In the genomic region with DNA sequence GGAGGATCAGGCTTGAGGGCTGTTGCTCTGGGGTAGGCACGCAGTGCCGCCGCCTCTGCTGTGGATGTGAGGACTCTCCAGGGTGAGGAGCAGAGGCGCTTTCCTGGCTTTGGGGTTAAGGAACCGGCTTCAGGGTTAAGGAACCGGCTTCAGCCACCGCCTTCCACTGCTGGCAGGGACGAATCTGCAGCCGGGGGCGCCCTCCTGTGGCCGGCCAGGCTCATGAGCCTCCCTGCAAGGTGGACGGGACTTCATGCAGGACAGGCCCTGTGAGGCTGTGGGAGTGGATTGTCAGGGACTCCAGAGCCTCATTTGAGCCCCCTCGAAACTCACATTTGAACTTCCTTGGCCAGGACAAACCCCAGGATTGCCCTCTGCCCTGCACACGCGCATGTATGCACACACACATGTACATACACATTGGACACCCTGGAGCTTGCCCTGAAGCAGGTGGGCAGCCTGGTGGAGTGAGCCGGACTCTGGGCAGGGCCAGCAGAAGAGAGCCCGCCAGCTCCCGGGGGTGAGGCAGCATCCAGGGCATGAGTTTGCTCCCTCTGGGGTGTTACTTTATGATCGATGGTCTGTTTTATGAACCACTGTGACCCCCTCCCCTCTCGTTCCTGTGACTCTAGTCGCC, we compare ENCODE assay signal across 8 cellular contexts.
A peak's percentile ranks its signal among the peaks of the same experiment; 100 is the strongest.
DNase-seq lines count a peak whose midpoint lies in the region; ATAC-seq and TF ChIP-seq lines count a peak whose summit lies in the region.

No MANE protein-coding gene starts in this region.

- ATAC-seq in HG03571 (IDR thresholded peaks at IDR 0.05; ENCODE audit: unreplicated experiment) = peak; percentile 46
- ATAC-seq in upper lobe of left lung (ENCODE audit: low FRiP score in 2 of 2) = peak; percentile 52 to 79
- ATAC-seq in HG02588 (IDR thresholded peaks at IDR 0.05; ENCODE audit: unreplicated experiment) = no peak

- TF ChIP-seq POLR2A in Peyer's patch (IDR thresholded peaks at IDR 0.05) (no peak), upper lobe of left lung (IDR thresholded peaks at IDR 0.05) (no peak)

- H3K27me3 ChIP-seq in Peyer's patch (no peaks in the 10 kb centered on the region), upper lobe of left lung (peaks cover 0 to 3% (median 0%) of the 10 kb centered on the region in 4 donors)

- no peaks in the 10 kb centered on the region for H3K9me3 ChIP-seq in Peyer's patch
- H3K9me3 ChIP-seq in upper lobe of left lung = no peaks in the 10 kb centered on the region

- H3K36me3 ChIP-seq in Peyer's patch (no peaks in the 10 kb centered on the region), upper lobe of left lung (no peaks in the 10 kb centered on the region)

- H3K4me3 ChIP-seq in Peyer's patch (no peak overlapping the region), upper lobe of left lung (no peak overlapping the region)

- WGBS in upper lobe of left lung, 2 donors = 23 to 90% methylated on average over 2 to 21 of the region's 21 CpGs

- TF ChIP-seq EP300 in upper lobe of left lung (IDR thresholded peaks at IDR 0.05) = no peak

- H3K4me1 ChIP-seq in Peyer's patch (peaks cover 0 to 13% (median 4%) of the 10 kb centered on the region in 4 donors), upper lobe of left lung (peaks cover 13 to 23% (median 17%) of the 10 kb centered on the region in 4 donors)

- H3K27ac ChIP-seq in C4-2B (no peak overlapping the region), Peyer's patch (no peak overlapping the region), upper lobe of left lung (no peak overlapping the region)

- in situ Hi-C loops in GM13977 (cut with MboI; ENCODE audit: low pct_unique_long_range_greater_than_20kb, low sequenced_read_pairs, unreplicated experiment) = no loop called here

- DNase-seq in GM13977 (ENCODE audit: low spot score) (peak; percentile 86), Peyer's patch (peak; percentile 20 to 76 (median 68)), dermis blood vessel endothelial cell (peak; percentile 43), medulla oblongata (ENCODE audit: extremely low spot score) (peak; percentile 86), upper lobe of left lung (peak; percentile 56 to 95)

- TF ChIP-seq CTCF in C4-2B (conservative IDR thresholded peaks at IDR 0.05) = peak; percentile 89
- TF ChIP-seq CTCF in GM13977 (IDR thresholded peaks at IDR 0.05; ENCODE audit: extremely low read depth, insufficient read depth, missing control alignments) = peak; percentile 92
- peak in 4 of 6 experiments; percentile 54 to 67 (median 60) for TF ChIP-seq CTCF in Peyer's patch (IDR thresholded peaks at IDR 0.05)
- TF ChIP-seq CTCF in upper lobe of left lung (IDR thresholded peaks at IDR 0.05) = peak; percentile 35 to 77 (median 68)
